22 cellular contexts compared by ENCODE assay signal in the genomic region with DNA sequence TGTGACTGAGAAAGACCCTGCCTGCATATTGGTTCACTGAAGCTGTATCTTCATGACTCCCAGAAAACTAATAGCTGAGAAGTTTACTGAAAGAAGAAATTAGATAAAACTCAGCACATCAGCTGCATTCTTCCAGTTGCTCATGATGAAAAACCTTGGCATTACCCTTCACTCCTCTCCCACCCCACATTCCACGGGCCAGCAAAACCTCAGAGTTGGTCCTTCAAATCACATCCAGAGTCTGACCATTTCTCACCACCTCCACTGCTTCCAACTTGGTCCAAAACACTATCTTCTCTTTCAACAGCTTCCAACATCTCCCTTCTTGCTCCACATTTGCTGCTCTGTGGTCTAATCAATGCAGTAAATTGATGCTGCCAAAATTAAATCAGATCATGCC.
DNase-seq lines count a peak whose midpoint lies in the region; ATAC-seq, FAIRE-seq and TF ChIP-seq lines count a peak whose summit lies in the region.
"Had no signal": no experiment of that assay in that cellular context is flagged by ENCODE, and none has a peak within 500 bp of the region (broad histone marks: within the 10 kb centered on the region; RNA-seq: fewer than 3 reads in every experiment).

No MANE protein-coding gene starts in this region.

- H3K4me1 ChIP-seq in Caco-2 (peaks cover 4% of the 10 kb centered on the region; the same call in 1 of the 2 replicates), esophagus (ENCODE audit: control insufficient read depth in 2 of 2, insufficient read depth in 2 of 2, low read length in 1 of 2) (peaks cover 0 to 3% of the 10 kb centered on the region in 2 donors), osteoblast (ENCODE audit: insufficient read depth, low read length) (peaks cover 16% of the 10 kb centered on the region), right atrium auricular region (peaks cover 0 to 6% of the 10 kb centered on the region in 2 donors), prostate gland (replicated peaks) (no peaks in the 10 kb centered on the region)

- TF ChIP-seq POLR2A in prostate gland (IDR thresholded peaks at IDR 0.05) = no peak

- no peaks in the 10 kb centered on the region for H3K27me3 ChIP-seq in Caco-2 (replicated peaks; ENCODE audit: control insufficient read depth, insufficient read depth, low read length)
- no peaks in the 10 kb centered on the region for H3K27me3 ChIP-seq in esophagus (ENCODE audit: control insufficient read depth in 1 of 2, insufficient read depth in 2 of 2, low read length in 2 of 2)
- no peaks in the 10 kb centered on the region for H3K27me3 ChIP-seq in osteoblast (ENCODE audit: insufficient read depth, low read length)
- no peaks in the 10 kb centered on the region for H3K27me3 ChIP-seq in right atrium auricular region
- H3K27me3 ChIP-seq in prostate gland (replicated peaks; ENCODE audit: insufficient read depth) = no peaks in the 10 kb centered on the region
- H3K27me3 ChIP-seq: sigmoid colon, thyroid gland had no signal

- peak; percentile 73 for FAIRE-seq in RCC 7860 (lab: Jason Lieb, UNC)
- FAIRE-seq: endothelial cell of umbilical vein had no signal

- 56 to 59% methylated on average over 1 of the region's 1 CpG for WGBS in esophagus, 2 donors
- WGBS in prostate gland = 87% methylated on average over 1 of the region's 1 CpG

- H3K4me2 ChIP-seq in osteoblast (ENCODE audit: insufficient read depth, low read length) = peak overlapping the region; percentile 14
- H3K4me2 ChIP-seq: GM23338 had no signal

- peak overlapping the region; percentile 11 for H3K27ac Mint-ChIP-seq in Caco-2 (ENCODE audit: unreplicated experiment)
- H3K27ac Mint-ChIP-seq in effector memory CD8-positive, alpha-beta T cell = no peak overlapping the region
- H3K27ac Mint-ChIP-seq: activated CD4-positive, alpha-beta memory T cell treated with anti-CD3 and anti-CD28 coated beads, Interleukin-2, amount 10 ng/mL, durations not matched to agents 7 days and 5 days; activated naive CD8-positive, alpha-beta T cell had no signal

- H3K9me3 ChIP-seq in Caco-2 = no peaks in the 10 kb centered on the region
- H3K9me3 ChIP-seq in esophagus (ENCODE audit: control insufficient read depth in 2 of 2, insufficient read depth in 1 of 2, low read depth in 1 of 2, low read length in 1 of 2) = no peaks in the 10 kb centered on the region
- no peaks in the 10 kb centered on the region for H3K9me3 ChIP-seq in osteoblast (ENCODE audit: low read depth, low read length)
- no peaks in the 10 kb centered on the region for H3K9me3 ChIP-seq in right atrium auricular region
- H3K9me3 ChIP-seq in prostate gland = no peaks in the 10 kb centered on the region
- H3K9me3 ChIP-seq: sigmoid colon, thyroid gland had no signal

- CTCF ChIA-PET in Caco-2 (lab: Charles Lee) = no interaction called here

- H3K79me2 ChIP-seq in osteoblast (ENCODE audit: insufficient read depth, low read length) = no peaks in the 10 kb centered on the region

- DNase-seq in Caco-2 (no peak), RCC 7860 (ENCODE audit: low spot score) (peak; percentile 46), osteoblast (ENCODE audit: insufficient read length, low spot score, missing footprints) (no peak), right atrium auricular region (ENCODE audit: low spot score) (no peak), prostate gland (ENCODE audit: low spot score) (no peak)
- DNase-seq in effector memory CD8-positive, alpha-beta T cell = no peak
- DNase-seq: activated CD4-positive, alpha-beta memory T cell treated with anti-CD3 and anti-CD28 coated beads, Interleukin-2, amount 10 ng/mL, durations not matched to agents 7 days and 5 days; activated T-cell treated with anti-CD3 and anti-CD28 coated beads, Interleukin-2, amount 50 U/mL, for 4 hours; head of caudate nucleus; NCI-H1092 treated with DMSO at 0.1 percent for 48 hours; NCI-H774; nucleus accumbens; sigmoid colon; thyroid gland had no signal

- no peak for ATAC-seq in GM18909 (IDR thresholded peaks at IDR 0.05; ENCODE audit: poor library complexity, unreplicated experiment)
- ATAC-seq in effector memory CD8-positive, alpha-beta T cell (replicated peaks) = no peak
- ATAC-seq: activated T-cell treated with anti-CD3 and anti-CD28 coated beads, Interleukin-2, amount 50 U/mL, for 4 hours; GM23338 had no signal

- POLR2A ChIA-PET in Caco-2 (lab: Charles Lee) = no interaction called here

- H3K4me3 ChIP-seq in Caco-2 (ENCODE audit: low read depth, low read length) (no peak overlapping the region), esophagus (ENCODE audit: low read depth in 1 of 2, low read length in 2 of 2) (no peak overlapping the region), osteoblast (ENCODE audit: insufficient read depth, low read length) (no peak overlapping the region), right atrium auricular region (no peak overlapping the region), prostate gland (no peak overlapping the region)
- H3K4me3 ChIP-seq: GM23338, sigmoid colon, thyroid gland had no signal

- no TSS peak for BruUV-seq in Caco-2 (replicated peaks; lab: Mats Ljungman, UMichigan)

- intact Hi-C loops in Caco-2 (cut with micrococcal nuclease; ENCODE audit: unreplicated experiment) = no loop called here
- intact Hi-C loops in prostate gland (cut with DNase I) = no loop called here

- H4K20me1 ChIP-seq in osteoblast (ENCODE audit: insufficient read depth, low read length) = no peaks in the 10 kb centered on the region

- H2AFZ ChIP-seq in osteoblast (ENCODE audit: low read length) = no peak overlapping the region
- H2AFZ ChIP-seq: GM23338 had no signal

- no peaks in the 10 kb centered on the region for H3K36me3 ChIP-seq in Caco-2 (ENCODE audit: control insufficient read depth, insufficient read depth, low read length)
- H3K36me3 ChIP-seq in esophagus (ENCODE audit: control insufficient read depth in 2 of 2, insufficient read depth in 2 of 2, low read length in 1 of 2) = no peaks in the 10 kb centered on the region
- no peaks in the 10 kb centered on the region for H3K36me3 ChIP-seq in osteoblast (ENCODE audit: insufficient read depth, low read length)
- no peaks in the 10 kb centered on the region for H3K36me3 ChIP-seq in right atrium auricular region
- no peaks in the 10 kb centered on the region for H3K36me3 ChIP-seq in prostate gland
- H3K36me3 ChIP-seq: sigmoid colon, thyroid gland had no signal

- peaks cover under 1% of the 10 kb centered on the region for H3K4me1 Mint-ChIP-seq in Caco-2 (ENCODE audit: low read depth, unreplicated experiment)
- peaks cover 4 to 7% of the 10 kb centered on the region in 2 donors for H3K4me1 Mint-ChIP-seq in effector memory CD8-positive, alpha-beta T cell (ENCODE audit: low read depth in 2 of 2)
- H3K4me1 Mint-ChIP-seq: central memory CD8-positive, alpha-beta T cell had no signal

- no peaks in the 10 kb centered on the region for H3K27me3 Mint-ChIP-seq in Caco-2 (ENCODE audit: insufficient read depth, unreplicated experiment)
- no peaks in the 10 kb centered on the region for H3K27me3 Mint-ChIP-seq in effector memory CD8-positive, alpha-beta T cell
- H3K27me3 Mint-ChIP-seq: activated CD4-positive, alpha-beta memory T cell treated with anti-CD3 and anti-CD28 coated beads, Interleukin-2, amount 10 ng/mL, durations not matched to agents 7 days and 5 days; activated naive CD8-positive, alpha-beta T cell; central memory CD8-positive, alpha-beta T cell had no signal

- no peak overlapping the region for H3K4me3 Mint-ChIP-seq in Caco-2 (ENCODE audit: unreplicated experiment)
- H3K4me3 Mint-ChIP-seq in effector memory CD8-positive, alpha-beta T cell = no peak overlapping the region
- H3K4me3 Mint-ChIP-seq: activated CD4-positive, alpha-beta memory T cell treated with anti-CD3 and anti-CD28 coated beads, Interleukin-2, amount 10 ng/mL, durations not matched to agents 7 days and 5 days; activated naive CD8-positive, alpha-beta T cell; activated T-cell treated with anti-CD3 and anti-CD28 coated beads, Interleukin-2, amount 50 U/mL, for 4 hours; central memory CD8-positive, alpha-beta T cell; GM23338 had no signal

- no peak for TF ChIP-seq CTCF in Caco-2 (IDR thresholded peaks at IDR 0.05; ENCODE audit: insufficient read depth in 1 of 2, low read depth in 1 of 2, low read length in 1 of 2, severe bottlenecking in 1 of 2, unreplicated experiment in 1 of 2)
- TF ChIP-seq CTCF in osteoblast (IDR thresholded peaks at IDR 0.05; ENCODE audit: extremely low read depth, low read depth, low read length) = no peak
- TF ChIP-seq CTCF in right atrium auricular region (IDR thresholded peaks at IDR 0.05) = no peak
- TF ChIP-seq CTCF in prostate gland (IDR thresholded peaks at IDR 0.05) = no peak

- H3K36me3 Mint-ChIP-seq in Caco-2 (ENCODE audit: insufficient read depth, unreplicated experiment) = no peaks in the 10 kb centered on the region
- no peaks in the 10 kb centered on the region for H3K36me3 Mint-ChIP-seq in effector memory CD8-positive, alpha-beta T cell (ENCODE audit: insufficient read depth)

- peak overlapping the region; percentile 83 to 90 for H3K27ac ChIP-seq in esophagus (ENCODE audit: low read depth in 2 of 2, low read length in 1 of 2)
- no peak overlapping the region for H3K27ac ChIP-seq in osteoblast (ENCODE audit: low read depth, low read length)
- H3K27ac ChIP-seq in right atrium auricular region = no peak overlapping the region
- H3K27ac ChIP-seq in prostate gland = no peak overlapping the region
- H3K27ac ChIP-seq: HL-60, sigmoid colon, thyroid gland had no signal

- no peaks in the 10 kb centered on the region for H3K9me3 Mint-ChIP-seq in Caco-2 (ENCODE audit: unreplicated experiment)
- H3K9me3 Mint-ChIP-seq in effector memory CD8-positive, alpha-beta T cell = no peaks in the 10 kb centered on the region
- H3K9me3 Mint-ChIP-seq: activated CD4-positive, alpha-beta memory T cell treated with anti-CD3 and anti-CD28 coated beads, Interleukin-2, amount 10 ng/mL, durations not matched to agents 7 days and 5 days; activated T-cell treated with anti-CD3 and anti-CD28 coated beads, Interleukin-2, amount 50 U/mL, for 4 hours; CD14-positive monocyte; central memory CD8-positive, alpha-beta T cell; GM23338 had no signal

Comparison
In these comparisons a context has a peak if more than half of its experiments do, and no peak if none do; other contexts are left out.
1. H3K27ac ChIP-seq: peak in esophagus (2 of 2); none in osteoblast (single experiment), right atrium auricular region (0 of 2) and prostate gland (0 of 2).